ENCODE assay signal across 1 cellular context in genomic region chrX:153470411-153471363, GRCh38.
TF ChIP-seq lines count a peak whose summit lies in the region.

HAUS7 (minus strand) TSS chrX:153470576; CDS start chrX:153470557, 19 bp downstream.

TF ChIP-seq in H1, 55 proteins besides CTCF, POLR2A, EP300 and RAD21 (continued from another document):
- TF ChIP-seq SIX5 (IDR thresholded peaks at IDR 0.05; ENCODE audit: low read depth, low read length) (no peak), SP4 (IDR thresholded peaks at IDR 0.05; ENCODE audit: low read length) (no peak), SIN3A (conservative IDR thresholded peaks at IDR 0.05 in 1 of 2, IDR thresholded peaks at IDR 0.05 in 1 of 2; ENCODE audit: low read depth in 1 of 2, low read length in 2 of 2) (0 out of 4 replicates have a peak, but pooled peaks of 1 of the 2 experiments have one; percentile 7), TBP (IDR thresholded peaks at IDR 0.05; ENCODE audit: low read depth, low read length) (0 out of 2 replicates have a peak, but pooled peaks have one; percentile 12), KDM5A (IDR thresholded peaks at IDR 0.05; ENCODE audit: low read length) (no peak), BRCA1 (IDR thresholded peaks at IDR 0.05; ENCODE audit: low read depth, low read length) (no peak), CHD2 (IDR thresholded peaks at IDR 0.05; ENCODE audit: low read length) (no peak), CHD7 (IDR thresholded peaks at IDR 0.05; ENCODE audit: insufficient replicate concordance, low read length) (no peak), YY1 (IDR thresholded peaks at IDR 0.05; ENCODE audit: low read depth, low read length) (0 out of 2 replicates have a peak, but pooled peaks have one; percentile 33), KDM1A (IDR thresholded peaks at IDR 0.05; ENCODE audit: borderline replicate concordance, low read length) (peak; percentile 62; the same call in 1 of the 2 replicates), JUND (IDR thresholded peaks at IDR 0.05; ENCODE audit: low read length) (0 out of 2 replicates have a peak, but pooled peaks have one; percentile 37), TCF12 (IDR thresholded peaks at IDR 0.05; ENCODE audit: low read depth, low read length) (no peak), SP2 (IDR thresholded peaks at IDR 0.05; ENCODE audit: low read length) (no peak; the same call in 1 of the 2 replicates), USF2 (IDR thresholded peaks at IDR 0.05; ENCODE audit: low read length) (no peak), RBBP5 (IDR thresholded peaks at IDR 0.05; ENCODE audit: borderline replicate concordance, low read depth, low read length) (0 out of 2 replicates have a peak, but pooled peaks have one; percentile 61), CBX5 (IDR thresholded peaks at IDR 0.05; ENCODE audit: low read depth, low read length) (no peak), TAF7 (optimal IDR thresholded peaks at IDR 0.05; ENCODE audit: borderline replicate concordance, low read depth, low read length) (no peak), CEBPB (IDR thresholded peaks at IDR 0.05; ENCODE audit: low read depth, low read length) (no peak), ATF3 (IDR thresholded peaks at IDR 0.05; ENCODE audit: insufficient read depth, low read depth, low read length) (peak; percentile 89), E2F6 (IDR thresholded peaks at IDR 0.05) (no peak), GTF2F1 (IDR thresholded peaks at IDR 0.05; ENCODE audit: borderline replicate concordance, low read depth, low read length) (no peak), HDAC2 (IDR thresholded peaks at IDR 0.05; ENCODE audit: borderline replicate concordance in 1 of 2, low read depth in 2 of 2, low read length in 2 of 2) (0 out of 4 replicates have a peak, but pooled peaks of 1 of the 2 experiments have one; percentile 34), POU5F1 (IDR thresholded peaks at IDR 0.05; ENCODE audit: low read depth, low read length) (no peak), SP1 (IDR thresholded peaks at IDR 0.05; ENCODE audit: low read depth, low read length) (peak; percentile 54; the same call in 1 of the 2 replicates)
